Comparison of ENCODE assay signal across 15 cellular contexts in genomic region chr5:125093776-125094175, GRCh38.
DNase-seq lines count a peak whose midpoint lies in the region; ATAC-seq lines count a peak whose summit lies in the region.
"Had no signal": no experiment of that assay in that cellular context is flagged by ENCODE, and none has a peak within 500 bp of the region (broad histone marks: within the 10 kb centered on the region; RNA-seq: fewer than 3 reads in every experiment).

No MANE protein-coding gene starts in this region.

- POLR2A ChIA-PET in activated CD4-positive, alpha-beta T cell treated with anti-CD3 and anti-CD28 coated beads, Interleukin-2, amount 10 ng/mL, durations not matched to agents 7 days and 5 days (lab: Charles Lee), result no interaction called here

- ATAC-seq in HG02870 (IDR thresholded peaks at IDR 0.05; ENCODE audit: unreplicated experiment), result no peak
- ATAC-seq: body of pancreas, GM23338 had no signal

- peak; percentile 87 for DNase-seq in A172 (ENCODE audit: low spot score)
- peak; percentile 60 for DNase-seq in HPDE6-E6E7 (ENCODE audit: extremely low spot score)
- peak; percentile 76 for DNase-seq in astrocyte of the hippocampus (ENCODE audit: low read depth, low spot score)
- peak; percentile 70 for DNase-seq in glomerular visceral epithelial cell (ENCODE audit: extremely low spot score)
- no peak for DNase-seq in activated CD4-positive, alpha-beta T cell treated with anti-CD3 and anti-CD28 coated beads, Interleukin-2, amount 10 ng/mL, durations not matched to agents 7 days and 5 days
- no peak for DNase-seq in NCI-H2081 treated with DMSO at 0.1 percent for 48 hours (lab: John Stamatoyannopoulos, UW)
- no peak for DNase-seq in SIG-M5 treated with dmso at 0.1 percent for 504 hours (lab: John Stamatoyannopoulos, UW; ENCODE audit: unreplicated experiment)
- DNase-seq: body of pancreas; GF-D8; midbrain; NK-92 treated with Interleukin-12 subunit alpha and Interleukin-12 subunit beta, amount 100 ng/mL, for 24 hours; sigmoid colon; T-helper 9 cell had no signal

- no peaks in the 10 kb centered on the region for H3K27me3 Mint-ChIP-seq in activated CD4-positive, alpha-beta T cell treated with anti-CD3 and anti-CD28 coated beads, Interleukin-2, amount 10 ng/mL, durations not matched to agents 7 days and 5 days

- CTCF ChIA-PET in activated CD4-positive, alpha-beta T cell treated with anti-CD3 and anti-CD28 coated beads, Interleukin-2, amount 10 ng/mL, durations not matched to agents 7 days and 5 days (lab: Charles Lee), result no interaction called here

- no peaks in the 10 kb centered on the region for H3K36me3 Mint-ChIP-seq in activated CD4-positive, alpha-beta T cell treated with anti-CD3 and anti-CD28 coated beads, Interleukin-2, amount 10 ng/mL, durations not matched to agents 7 days and 5 days (ENCODE audit: low read depth)

- no peak overlapping the region for H3K27ac Mint-ChIP-seq in activated CD4-positive, alpha-beta T cell treated with anti-CD3 and anti-CD28 coated beads, Interleukin-2, amount 10 ng/mL, durations not matched to agents 7 days and 5 days
- H3K27ac Mint-ChIP-seq: GM23338 had no signal

- H3K4me3 Mint-ChIP-seq in activated CD4-positive, alpha-beta T cell treated with anti-CD3 and anti-CD28 coated beads, Interleukin-2, amount 10 ng/mL, durations not matched to agents 7 days and 5 days, result no peak overlapping the region
- H3K4me3 Mint-ChIP-seq: GM23338 had no signal

- H3K9me3 Mint-ChIP-seq in activated CD4-positive, alpha-beta T cell treated with anti-CD3 and anti-CD28 coated beads, Interleukin-2, amount 10 ng/mL, durations not matched to agents 7 days and 5 days, result peaks cover 2% of the 10 kb centered on the region

- H3K4me1 Mint-ChIP-seq in activated CD4-positive, alpha-beta T cell treated with anti-CD3 and anti-CD28 coated beads, Interleukin-2, amount 10 ng/mL, durations not matched to agents 7 days and 5 days, result no peaks in the 10 kb centered on the region
- H3K4me1 Mint-ChIP-seq: GM23338 had no signal

Comparison
In these comparisons a context has a peak if more than half of its experiments do, and no peak if none do; other contexts are left out.
1. DNase-seq: peak in A172 (single experiment), HPDE6-E6E7 (single experiment), astrocyte of the hippocampus (single experiment) and glomerular visceral epithelial cell (single experiment); none in activated CD4-positive, alpha-beta T cell treated with anti-CD3 and anti-CD28 coated beads, Interleukin-2, amount 10 ng/mL, durations not matched to agents 7 days and 5 days (single experiment), NCI-H2081 treated with DMSO at 0.1 percent for 48 hours (single experiment) and SIG-M5 treated with dmso at 0.1 percent for 504 hours (single experiment).